ENCODE assay signal across 29 cellular contexts in the genomic region with DNA sequence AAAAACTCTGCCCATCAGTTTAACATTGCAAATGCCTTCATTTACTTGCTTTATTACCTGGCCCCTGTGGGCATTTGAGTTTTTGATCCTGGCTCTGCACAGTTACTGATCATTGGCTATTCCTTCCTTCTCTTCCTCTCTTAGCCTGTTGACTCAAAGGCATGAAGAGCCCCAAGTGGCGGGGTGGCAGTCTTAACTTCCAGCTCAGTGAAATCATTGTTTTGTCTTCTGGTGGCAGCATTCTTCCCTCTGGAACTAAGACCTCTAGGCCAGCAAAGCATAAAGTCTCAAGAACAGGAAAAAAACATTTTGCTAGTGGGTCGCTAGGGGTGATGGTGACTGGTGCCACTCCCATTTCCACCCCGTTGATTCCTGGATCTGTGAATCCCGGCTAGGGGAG. TPM values are rescaled to one million over a fixed set of nuclear protein-coding genes. Genes with fewer than 3 reads are reported as not detected.
DNase-seq lines count a peak whose midpoint lies in the region; ATAC-seq and TF ChIP-seq lines count a peak whose summit lies in the region.
"Had no signal": no experiment of that assay in that cellular context is flagged by ENCODE, and none has a peak within 500 bp of the region (broad histone marks: within the 10 kb centered on the region; RNA-seq: fewer than 3 reads in every experiment).

No MANE protein-coding gene starts in this region.

- H3K4me1 Mint-ChIP-seq in endodermal cell (peaks cover 16% of the 10 kb centered on the region), progenitor cell of endocrine pancreas (ENCODE audit: low read depth) (peaks cover 10% of the 10 kb centered on the region)
- H3K4me1 Mint-ChIP-seq: activated naive CD8-positive, alpha-beta T cell treated with anti-CD3 and anti-CD28 coated beads, Interleukin-2, amount 50 U/mL, for 24 hours; CD4-positive, CD25-positive, alpha-beta regulatory T cell had no signal

- H3K27me3 Mint-ChIP-seq in endodermal cell (ENCODE audit: insufficient read depth) = peaks cover 2% of the 10 kb centered on the region
- peaks cover 3% of the 10 kb centered on the region for H3K27me3 Mint-ChIP-seq in progenitor cell of endocrine pancreas

- intact Hi-C loops in left ventricle myocardium inferior (cut with micrococcal nuclease) (loop anchor here (10.0 kb wide), 1 partner anchor 166 kb away; no protein-coding TSS in a partner anchor), left ventricle myocardium superior (cut with micrococcal nuclease) (no loop called here), body of pancreas (cut with DNase I) (no loop called here), prostate gland (cut with DNase I) (loop anchor here (10.0 kb wide), 1 partner anchor 64 kb away; no protein-coding TSS in a partner anchor)

- no peak for DNase-seq in left ventricle myocardium inferior
- DNase-seq in left ventricle myocardium superior = no peak
- DNase-seq in endodermal cell = peak; percentile 70
- peak; percentile 22 for DNase-seq in mesenteric fat pad (ENCODE audit: low spot score)
- DNase-seq in body of pancreas = no peak
- no peak for DNase-seq in HEK293T (ENCODE audit: extremely low spot score)
- DNase-seq in progenitor cell of endocrine pancreas (ENCODE audit: low spot score, unreplicated experiment) = no peak
- no peak for DNase-seq in prostate gland (ENCODE audit: low spot score)
- DNase-seq: activated CD4-positive, alpha-beta T cell treated with anti-CD3 and anti-CD28 coated beads, Interleukin-2, amount 50 U/mL, for 48 hours; activated naive CD4-positive, alpha-beta T cell; activated naive CD8-positive, alpha-beta T cell treated with anti-CD3 and anti-CD28 coated beads, Interleukin-2, amount 50 U/mL, for 24 hours; activated T-cell treated with anti-CD3 and anti-CD28 coated beads, Interleukin-2, amount 50 U/mL, for 48 hours; CD4-positive, CD25-positive, alpha-beta regulatory T cell; GM23248; KBM-7; midbrain; naive thymus-derived CD8-positive, alpha-beta T cell; NCI-H1092 treated with DMSO at 0.1 percent for 48 hours; NCI-H187; NCI-H524 treated with DMSO at 0.1 percent for 48 hours; NK-92 treated with Interleukin-12 subunit alpha and Interleukin-12 subunit beta, amount 100 ng/mL, for 24 hours; PC-9; SK-N-SH; small intestine; stimulated activated naive CD4-positive, alpha-beta T cell had no signal

- TF ChIP-seq POLR2A in body of pancreas (IDR thresholded peaks at IDR 0.05) (no peak), prostate gland (IDR thresholded peaks at IDR 0.05) (no peak)

- no peak overlapping the region for H3K9ac ChIP-seq in endodermal cell (ENCODE audit: extremely low read depth, low read length, poor library complexity, severe bottlenecking)
- H3K9ac ChIP-seq: GM23248, SK-N-SH had no signal

- no peak overlapping the region for H3K27ac Mint-ChIP-seq in endodermal cell
- no peak overlapping the region for H3K27ac Mint-ChIP-seq in progenitor cell of endocrine pancreas
- H3K27ac Mint-ChIP-seq: activated naive CD8-positive, alpha-beta T cell treated with anti-CD3 and anti-CD28 coated beads, Interleukin-2, amount 50 U/mL, for 24 hours; CD4-positive, CD25-positive, alpha-beta regulatory T cell; naive thymus-derived CD8-positive, alpha-beta T cell had no signal

- POLR2A ChIA-PET in HEK293T (lab: Yijun Ruan, JAX) = no interaction called here

- no peaks in the 10 kb centered on the region for H3K9me3 ChIP-seq in left ventricle myocardium inferior (replicated peaks)
- H3K9me3 ChIP-seq in endodermal cell (ENCODE audit: control insufficient read depth, low read length) = no peaks in the 10 kb centered on the region
- no peaks in the 10 kb centered on the region for H3K9me3 ChIP-seq in body of pancreas
- H3K9me3 ChIP-seq in prostate gland = no peaks in the 10 kb centered on the region
- H3K9me3 ChIP-seq: SK-N-SH, suprapubic skin had no signal

- H3K36me3 ChIP-seq in left ventricle myocardium inferior = no peaks in the 10 kb centered on the region
- H3K36me3 ChIP-seq in endodermal cell (ENCODE audit: control insufficient read depth, insufficient read depth, low read length) = no peaks in the 10 kb centered on the region
- no peaks in the 10 kb centered on the region for H3K36me3 ChIP-seq in body of pancreas (replicated peaks in 1 of 2; ENCODE audit: insufficient read depth in 1 of 2, low read depth in 2 of 2)
- H3K36me3 ChIP-seq in prostate gland = no peaks in the 10 kb centered on the region
- H3K36me3 ChIP-seq: suprapubic skin had no signal

- H3K36me3 Mint-ChIP-seq in endodermal cell (ENCODE audit: low read depth) (no peaks in the 10 kb centered on the region), progenitor cell of endocrine pancreas (ENCODE audit: insufficient read depth) (no peaks in the 10 kb centered on the region)
- H3K36me3 Mint-ChIP-seq: CD4-positive, CD25-positive, alpha-beta regulatory T cell had no signal

- H3K4me3 ChIP-seq in left ventricle myocardium inferior = no peak overlapping the region
- no peak overlapping the region for H3K4me3 ChIP-seq in endodermal cell (ENCODE audit: low read length)
- H3K4me3 ChIP-seq in body of pancreas = no peak overlapping the region
- H3K4me3 ChIP-seq in prostate gland = no peak overlapping the region
- H3K4me3 ChIP-seq: GM23248, PC-9, suprapubic skin had no signal

- no peaks in the 10 kb centered on the region for H3K9me3 Mint-ChIP-seq in endodermal cell
- peaks cover 7% of the 10 kb centered on the region for H3K9me3 Mint-ChIP-seq in progenitor cell of endocrine pancreas (ENCODE audit: low read depth)
- H3K9me3 Mint-ChIP-seq: activated naive CD8-positive, alpha-beta T cell treated with anti-CD3 and anti-CD28 coated beads, Interleukin-2, amount 50 U/mL, for 24 hours had no signal

- TF ChIP-seq CTCF in left ventricle myocardium inferior (IDR thresholded peaks at IDR 0.05; ENCODE audit: borderline replicate concordance) = peak; percentile 12
- peak; percentile 59 for TF ChIP-seq CTCF in endodermal cell (conservative IDR thresholded peaks at IDR 0.05)
- TF ChIP-seq CTCF in body of pancreas (IDR thresholded peaks at IDR 0.05) = no peak
- TF ChIP-seq CTCF in progenitor cell of endocrine pancreas (IDR thresholded peaks at IDR 0.05; ENCODE audit: unreplicated experiment) = no peak
- no peak for TF ChIP-seq CTCF in prostate gland (IDR thresholded peaks at IDR 0.05)

- no peak for ATAC-seq in left ventricle myocardium superior
- no peak for ATAC-seq in body of pancreas
- ATAC-seq: activated naive CD8-positive, alpha-beta T cell treated with anti-CD3 and anti-CD28 coated beads, Interleukin-2, amount 50 U/mL, for 24 hours; naive thymus-derived CD8-positive, alpha-beta T cell; Right ventricle myocardium inferior had no signal

- no peaks in the 10 kb centered on the region for H3K27me3 ChIP-seq in left ventricle myocardium inferior (ENCODE audit: low read depth)
- H3K27me3 ChIP-seq in endodermal cell (ENCODE audit: control insufficient read depth, insufficient read depth, low read length, poor library complexity, severe bottlenecking) = no peaks in the 10 kb centered on the region
- H3K27me3 ChIP-seq in body of pancreas = no peaks in the 10 kb centered on the region
- H3K27me3 ChIP-seq in prostate gland (replicated peaks; ENCODE audit: insufficient read depth) = no peaks in the 10 kb centered on the region
- H3K27me3 ChIP-seq: suprapubic skin had no signal

- H3K27ac ChIP-seq in left ventricle myocardium inferior (replicated peaks) = no peak overlapping the region
- H3K27ac ChIP-seq in endodermal cell (ENCODE audit: low read depth, low read length) = no peak overlapping the region
- H3K27ac ChIP-seq in body of pancreas = no peak overlapping the region
- H3K27ac ChIP-seq in prostate gland = no peak overlapping the region
- H3K27ac ChIP-seq: epithelial cell of prostate, GM23248, HL-60, PC-9, suprapubic skin had no signal

- WGBS in endodermal cell (ENCODE audit: insufficient coverage in 1 of 2, insufficient read length in 1 of 2), 2 experiments = 86 to 90% methylated on average over 2 to 4 of the region's 4 CpGs
- WGBS in body of pancreas, 2 donors = 90 to 93% methylated on average over 4 of the region's 4 CpGs
- 96% methylated on average over 4 of the region's 4 CpGs for WGBS in prostate gland

- H3K4me3 Mint-ChIP-seq in endodermal cell (no peak overlapping the region), progenitor cell of endocrine pancreas (ENCODE audit: low read depth) (no peak overlapping the region)
- H3K4me3 Mint-ChIP-seq: activated naive CD8-positive, alpha-beta T cell treated with anti-CD3 and anti-CD28 coated beads, Interleukin-2, amount 50 U/mL, for 24 hours; CD4-positive, CD25-positive, alpha-beta regulatory T cell; naive thymus-derived CD8-positive, alpha-beta T cell had no signal

- CTCF ChIA-PET in HEK293T (lab: Yijun Ruan, JAX) = interaction anchor here (0.7 kb wide), 1 partner anchor 374 kb away, joined by 3 read pairs; no protein-coding TSS in a partner anchor

- peaks cover 27% of the 10 kb centered on the region for H3K4me1 ChIP-seq in left ventricle myocardium inferior
- H3K4me1 ChIP-seq in endodermal cell (ENCODE audit: control insufficient read depth, insufficient read depth, low read length) = peaks cover 6% of the 10 kb centered on the region
- peaks cover 26% of the 10 kb centered on the region for H3K4me1 ChIP-seq in body of pancreas
- H3K4me1 ChIP-seq in prostate gland (replicated peaks) = peaks cover 6% of the 10 kb centered on the region

TF ChIP-seq in HEK293T, 16 proteins besides CTCF, POLR2A, EP300 and RAD21:
- no peak for TF ChIP-seq TARDBP (IDR thresholded peaks at IDR 0.05)
- TF ChIP-seq, protein P1, sequence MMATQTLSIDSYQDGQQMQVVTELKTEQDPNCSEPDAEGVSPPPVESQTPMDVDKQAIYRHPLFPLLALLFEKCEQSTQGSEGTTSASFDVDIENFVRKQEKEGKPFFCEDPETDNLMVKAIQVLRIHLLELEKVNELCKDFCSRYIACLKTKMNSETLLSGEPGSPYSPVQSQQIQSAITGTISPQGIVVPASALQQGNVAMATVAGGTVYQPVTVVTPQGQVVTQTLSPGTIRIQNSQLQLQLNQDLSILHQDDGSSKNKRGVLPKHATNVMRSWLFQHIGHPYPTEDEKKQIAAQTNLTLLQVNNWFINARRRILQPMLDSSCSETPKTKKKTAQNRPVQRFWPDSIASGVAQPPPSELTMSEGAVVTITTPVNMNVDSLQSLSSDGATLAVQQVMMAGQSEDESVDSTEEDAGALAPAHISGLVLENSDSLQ (IDR thresholded peaks at IDR 0.05) = no peak
- TF ChIP-seq LEF1 (IDR thresholded peaks at IDR 0.05; ENCODE audit: borderline replicate concordance) = no peak

RNA-seq across cellular contexts. Expression of gene MRTFB, which starts 52.3 kb away (rescaled TPM):
- total RNA-seq in left ventricle myocardium inferior = 24.3 TPM
- total RNA-seq in left ventricle myocardium superior = 26.2 TPM
- total RNA-seq in endodermal cell = 10 to 100 TPM; 49.4 to 58.6 TPM
- polyA plus RNA-seq in endodermal cell (2013, experiment 1 of 2) = 25.0 TPM
- 24.1 TPM for polyA plus RNA-seq in endodermal cell (2013, experiment 2 of 2)
- total RNA-seq in mesenteric fat pad = 53.8 TPM
- total RNA-seq in body of pancreas = 10 to 100 TPM; 39.2 to 46.8 TPM
- 83.1 and 88.1 TPM in 2 replicates for total RNA-seq in progenitor cell of endocrine pancreas
- total RNA-seq in prostate gland = 100 to 1,000 TPM in 1 of 2 donors, 10 to 100 TPM in 1; 46.5 to 102 TPM

Comparison
In these comparisons a context has a peak if more than half of its experiments do, and no peak if none do; other contexts are left out.
1. intact Hi-C loops: an anchor here in left ventricle myocardium inferior (10.0 kb wide) and prostate gland (10.0 kb wide); none called in left ventricle myocardium superior and body of pancreas.
2. DNase-seq: peak in endodermal cell (single experiment) and mesenteric fat pad (single experiment); none in left ventricle myocardium inferior (single experiment), left ventricle myocardium superior (single experiment), body of pancreas (0 of 4), HEK293T (single experiment), progenitor cell of endocrine pancreas (single experiment) and prostate gland (single experiment).
3. CTCF ChIP-seq: peak in left ventricle myocardium inferior (single experiment) and endodermal cell (single experiment); none in body of pancreas (0 of 7), progenitor cell of endocrine pancreas (single experiment) and prostate gland (0 of 4).